In genomic region chr15:60751985-60752952, GRCh38 we compare ENCODE assay signal across 11 cellular contexts.
DNase-seq lines count a peak whose midpoint lies in the region; ATAC-seq and TF ChIP-seq lines count a peak whose summit lies in the region.
"Had no signal": no experiment of that assay in that cellular context is flagged by ENCODE, and none has a peak within 500 bp of the region (broad histone marks: within the 10 kb centered on the region; RNA-seq: fewer than 3 reads in every experiment).

No MANE protein-coding gene starts in this region.

- no peak overlapping the region for H3K56ac ChIP-seq in IMR-90 (ENCODE audit: extremely low read depth, insufficient read depth, low read length)

- no peak overlapping the region for H2BK5ac ChIP-seq in IMR-90 (ENCODE audit: low read depth, low read length, poor library complexity, severe bottlenecking)

- POLR2A ChIA-PET in IMR-90 (lab: Charles Lee; ENCODE audit: unreplicated experiment), result no interaction called here

- peak; percentile 85 for DNase-seq in IMR-90
- DNase-seq in ascending aorta (ENCODE audit: low spot score in 2 of 2), result peak in 1 of 2 donors; percentile 74
- peak; percentile 63 for DNase-seq in hepatocyte (ENCODE audit: low spot score)
- no peak for DNase-seq in H7
- DNase-seq in stimulated activated CD4-positive, alpha-beta T cell treated with anti-CD3 and anti-CD28 coated beads, Interleukin-15, amount 100 ng/mL, for 24 hours, result no peak
- DNase-seq: activated gamma-delta T cell treated with Interleukin-2 at 50 U/mL for 16 hours, OCI-M1 had no signal

- H3K9me1 ChIP-seq in IMR-90 (ENCODE audit: insufficient read depth, low read length), result peaks cover 8% of the 10 kb centered on the region; the same call in 1 of the 2 replicates

- intact Hi-C loops in IMR-90 (cut with micrococcal nuclease) (loop anchor here (10.0 kb wide), 1 partner anchor 157 kb away; no protein-coding TSS in a partner anchor), ascending aorta (cut with DNase I) (loop anchor here (5.0 kb wide), 1 partner anchor 50 kb away; no protein-coding TSS in a partner anchor)

- no peaks in the 10 kb centered on the region for H3K36me3 ChIP-seq in IMR-90 (ENCODE audit: control insufficient read depth, insufficient read depth, low read length)
- H3K36me3 ChIP-seq in ascending aorta, result no peaks in the 10 kb centered on the region
- H3K36me3 ChIP-seq in hepatocyte (replicated peaks; ENCODE audit: insufficient read depth, low read depth), result no peaks in the 10 kb centered on the region
- H3K36me3 ChIP-seq in skeletal muscle satellite cell (ENCODE audit: insufficient read depth, low read length), result no peaks in the 10 kb centered on the region
- H3K36me3 ChIP-seq in H7 (replicated peaks; ENCODE audit: control insufficient read depth, insufficient read depth, low read length), result no peaks in the 10 kb centered on the region
- H3K36me3 ChIP-seq: tibial nerve had no signal

- dilution Hi-C loops in IMR-90 (cut with HindIII; ENCODE audit: low sequenced_read_pairs, unreplicated experiment), result no loop called here

- no peaks in the 10 kb centered on the region for H3K79me1 ChIP-seq in IMR-90 (ENCODE audit: low read depth in 1 of 2, low read length in 2 of 2)

- H2BK15ac ChIP-seq in IMR-90 (ENCODE audit: low read depth, low read length), result peak overlapping the region; percentile 9; the same call in 1 of the 3 replicates

- H4K20me1 ChIP-seq in IMR-90 (ENCODE audit: insufficient read depth, low read length) (no peaks in the 10 kb centered on the region), hepatocyte (ENCODE audit: insufficient read depth, poor library complexity, severe bottlenecking) (no peaks in the 10 kb centered on the region)

- no peak overlapping the region; the same call in 1 of the 2 replicates for H4K91ac ChIP-seq in IMR-90 (ENCODE audit: insufficient read depth, low read depth, low read length)

- WGBS in IMR-90 (ENCODE audit: extremely low coverage in 2 of 2, insufficient read length in 1 of 2), 2 experiments, result no CpG with 5 or more reads among the region's 21 CpGs
- 46% methylated on average over 21 of the region's 21 CpGs for WGBS in hepatocyte (ENCODE audit: low lambda C conversion rate, missing lambda C conversion rate)

- in situ Hi-C loops in IMR-90 (cut with MboI; ENCODE audit: low sequenced_read_pairs), result no loop called here

- no peak overlapping the region for H3K23ac ChIP-seq in IMR-90 (ENCODE audit: low read depth, low read length)

- no peak overlapping the region for H2AK9ac ChIP-seq in IMR-90 (replicated peaks; ENCODE audit: low read depth, low read length, poor library complexity)

- no peak overlapping the region for H2AK5ac ChIP-seq in IMR-90 (ENCODE audit: low read depth, low read length)

- no peak overlapping the region for H3K27ac ChIP-seq in IMR-90 (ENCODE audit: insufficient read depth, low read length)
- H3K27ac ChIP-seq in ascending aorta, result peak overlapping the region; percentile 71 to 75
- H3K27ac ChIP-seq in hepatocyte, result peak overlapping the region; percentile 55

- H3K9ac ChIP-seq in IMR-90 (ENCODE audit: low read depth, low read length) (no peak overlapping the region), skeletal muscle satellite cell (ENCODE audit: low read depth, low read length) (peak overlapping the region; percentile 71)

- TF ChIP-seq POLR2A in IMR-90 (IDR thresholded peaks at IDR 0.05; ENCODE audit: low read depth, low read length), result no peak

- H4K8ac ChIP-seq in IMR-90 (ENCODE audit: low read depth in 2 of 2, low read length in 2 of 2), result 0 out of 4 replicates have a peak overlapping the region, but pooled peaks of 1 of the 2 experiments have one; percentile 1

- ATAC-seq in IMR-90 (ENCODE audit: low read depth) (peak; percentile 98), GM18498 (IDR thresholded peaks at IDR 0.05; ENCODE audit: unreplicated experiment) (no peak), HG03097 (IDR thresholded peaks at IDR 0.05; ENCODE audit: low FRiP score, unreplicated experiment) (no peak)

- no peak overlapping the region for H2BK120ac ChIP-seq in IMR-90 (ENCODE audit: low read depth, low read length)

- no peaks in the 10 kb centered on the region for H3K9me2 ChIP-seq in hepatocyte (replicated peaks; ENCODE audit: insufficient read depth)

- no peaks in the 10 kb centered on the region for H3K79me2 ChIP-seq in hepatocyte

- H3K4me3 ChIP-seq in IMR-90 (ENCODE audit: insufficient read depth, low read depth, low read length) (no peak overlapping the region; the same call in 1 of the 2 replicates), ascending aorta (peak overlapping the region; percentile 12 to 45), hepatocyte (no peak overlapping the region), skeletal muscle satellite cell (ENCODE audit: low read length) (peak overlapping the region; percentile 33), H7 (ENCODE audit: insufficient read depth, low read depth, low read length) (no peak overlapping the region)

- H3K4me1 ChIP-seq in IMR-90 (ENCODE audit: control insufficient read depth, insufficient read depth, low read length) (peaks cover 10% of the 10 kb centered on the region), ascending aorta (peaks cover 0 to 5% of the 10 kb centered on the region in 2 donors), hepatocyte (ENCODE audit: insufficient read depth) (peaks cover 12% of the 10 kb centered on the region), skeletal muscle satellite cell (ENCODE audit: control insufficient read depth, insufficient read depth, low read length) (peaks cover 19% of the 10 kb centered on the region)

- BruUV-seq in IMR-90 (replicated peaks; lab: Mats Ljungman, UMichigan), result no TSS peak

- 0 out of 2 replicates have a peak, but pooled peaks have one; percentile 6 for TF ChIP-seq RAD21 in IMR-90 (IDR thresholded peaks at IDR 0.05; ENCODE audit: low read length)

- no peak overlapping the region; the same call in 1 of the 2 replicates for H3K14ac ChIP-seq in IMR-90 (replicated peaks; ENCODE audit: low read depth, low read length)

- peaks cover 2% of the 10 kb centered on the region; the same call in 1 of the 2 replicates for H3K27me3 ChIP-seq in IMR-90 (ENCODE audit: control insufficient read depth, insufficient read depth, low read length)
- no peaks in the 10 kb centered on the region for H3K27me3 ChIP-seq in ascending aorta
- no peaks in the 10 kb centered on the region for H3K27me3 ChIP-seq in hepatocyte
- no peaks in the 10 kb centered on the region for H3K27me3 ChIP-seq in skeletal muscle satellite cell (ENCODE audit: control insufficient read depth, insufficient read depth, low read length)
- H3K27me3 ChIP-seq in H7 (ENCODE audit: control insufficient read depth, insufficient read depth, low read length), result no peaks in the 10 kb centered on the region
- H3K27me3 ChIP-seq: tibial nerve had no signal

- TF ChIP-seq CTCF in IMR-90 (conservative IDR thresholded peaks at IDR 0.05; ENCODE audit: low read depth, low read length) (no peak), ascending aorta (IDR thresholded peaks at IDR 0.05) (no peak), hepatocyte (IDR thresholded peaks at IDR 0.05; ENCODE audit: poor library complexity) (no peak)

- H3K9me3 ChIP-seq in IMR-90 (ENCODE audit: control insufficient read depth, insufficient read depth, low read length) (no peaks in the 10 kb centered on the region), ascending aorta (no peaks in the 10 kb centered on the region), hepatocyte (ENCODE audit: low read depth) (no peaks in the 10 kb centered on the region), skeletal muscle satellite cell (replicated peaks; ENCODE audit: low read length) (no peaks in the 10 kb centered on the region)
- H3K9me3 ChIP-seq: tibial nerve had no signal

- CTCF ChIA-PET in IMR-90 (lab: Yijun Ruan, JAX), result no interaction called here

- H3K18ac ChIP-seq in IMR-90 (ENCODE audit: low read depth, low read length), result no peak overlapping the region

- no peak overlapping the region for H2BK20ac ChIP-seq in IMR-90 (ENCODE audit: low read depth, low read length)

- H3K4me2 ChIP-seq in IMR-90 (ENCODE audit: low read depth, low read length) (peak overlapping the region; percentile 58), hepatocyte (peak overlapping the region; percentile 11), skeletal muscle satellite cell (ENCODE audit: low read length) (peak overlapping the region; percentile 65)

- H2AFZ ChIP-seq in IMR-90 (replicated peaks; ENCODE audit: low read length, poor library complexity) (peak overlapping the region; percentile 11), hepatocyte (no peak overlapping the region)

- 0 out of 2 replicates have a peak overlapping the region, but pooled peaks have one; percentile 36 for H3K4ac ChIP-seq in IMR-90 (ENCODE audit: low read depth, low read length)

- H4K5ac ChIP-seq in IMR-90 (ENCODE audit: low read depth, low read length), result no peak overlapping the region

TF ChIP-seq in IMR-90, 13 proteins besides CTCF, POLR2A, EP300 and RAD21 (continues in another document):
- TF ChIP-seq ELK1 (IDR thresholded peaks at IDR 0.05; ENCODE audit: borderline replicate concordance, low read depth, low read length), result no peak
- no peak for TF ChIP-seq CHD1 (IDR thresholded peaks at IDR 0.05; ENCODE audit: low read depth, low read length)
- TF ChIP-seq BHLHE40 (IDR thresholded peaks at IDR 0.05; ENCODE audit: low read depth, low read length), result no peak
- TF ChIP-seq MAFK (IDR thresholded peaks at IDR 0.05; ENCODE audit: low read depth, low read length), result no peak
- TF ChIP-seq SMC3 (IDR thresholded peaks at IDR 0.05; ENCODE audit: low read depth, low read length), result peak; percentile 10; the same call in 1 of the 2 replicates
- TF ChIP-seq RCOR1 (IDR thresholded peaks at IDR 0.05; ENCODE audit: insufficient replicate concordance, low read length), result no peak
- TF ChIP-seq CEBPB (IDR thresholded peaks at IDR 0.05; ENCODE audit: low read depth, low read length), result no peak
- no peak for TF ChIP-seq NFE2L2 (IDR thresholded peaks at IDR 0.05; ENCODE audit: low read depth, low read length)
- no peak for TF ChIP-seq MAZ (IDR thresholded peaks at IDR 0.05; ENCODE audit: borderline replicate concordance, low read depth, low read length)
- no peak for TF ChIP-seq MXI1 (IDR thresholded peaks at IDR 0.05; ENCODE audit: borderline replicate concordance, low read depth, low read length)
- 0 out of 2 replicates have a peak, but pooled peaks have one; percentile 41 for TF ChIP-seq FOS (IDR thresholded peaks at IDR 0.05; ENCODE audit: low read depth, low read length)
- no peak for TF ChIP-seq RFX5 (IDR thresholded peaks at IDR 0.05; ENCODE audit: low read depth, low read length)

Comparison
In these comparisons a context has a peak if more than half of its experiments do, and no peak if none do; other contexts are left out.
1. DNase-seq: peak in IMR-90 (single experiment) and hepatocyte (single experiment); none in H7 (single experiment) and stimulated activated CD4-positive, alpha-beta T cell treated with anti-CD3 and anti-CD28 coated beads, Interleukin-15, amount 100 ng/mL, for 24 hours (single experiment).
2. H3K4me2 ChIP-seq: peak in every context shown above with its lines; median percentile 65 in skeletal muscle satellite cell; 58 in IMR-90; 11 in hepatocyte.
3. H3K4me3 ChIP-seq: peak in ascending aorta (2 of 2) and skeletal muscle satellite cell (single experiment); none in IMR-90 (single experiment), hepatocyte (single experiment) and H7 (single experiment).